8 cellular contexts compared by ENCODE assay signal in the genomic region with DNA sequence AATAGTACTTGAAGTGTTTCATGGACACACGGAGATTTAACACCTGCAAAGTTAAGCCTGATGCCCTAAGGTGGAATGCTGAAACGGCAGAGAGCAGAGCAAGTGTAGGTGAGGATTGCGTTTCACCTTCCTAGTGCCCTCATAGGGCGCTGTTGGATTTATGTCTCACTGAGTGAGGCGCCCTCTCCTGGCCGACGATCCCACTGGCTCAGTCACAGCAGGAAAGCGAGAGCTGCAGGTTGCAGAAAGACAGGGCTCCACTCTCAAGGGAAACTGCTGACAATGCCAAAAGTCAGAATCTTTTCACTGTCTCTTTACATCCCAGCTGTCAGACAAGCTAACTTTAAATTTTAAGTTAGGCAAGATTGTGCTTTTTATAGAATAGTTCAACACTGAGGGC.
DNase-seq lines count a peak whose midpoint lies in the region; ATAC-seq and TF ChIP-seq lines count a peak whose summit lies in the region.
"Not testable (repeated sequence)": the region's sequence is repeated elsewhere in the genome, so short reads cannot be mapped to it uniquely, and the experiment has no call there.

No MANE protein-coding gene starts in this region.

- CTCF ChIA-PET in PC-9 (lab: Charles Lee); activated CD8-positive, alpha-beta T cell treated with anti-CD3 and anti-CD28 coated beads, Interleukin-2, amount 10 ng/mL, durations not matched to agents 7 days and 5 days (lab: Charles Lee): not testable (repeated sequence)

- not testable (repeated sequence) for H3K79me2 ChIP-seq in PC-9 (ENCODE audit: low read depth); osteoblast (ENCODE audit: insufficient read depth, low read length)

- TF ChIP-seq CTCF in PC-9 (conservative IDR thresholded peaks at IDR 0.05) (peak; percentile 55), osteoblast (IDR thresholded peaks at IDR 0.05; ENCODE audit: extremely low read depth, low read depth, low read length) (peak; percentile 35)

- POLR2A ChIA-PET in PC-9 (lab: Charles Lee; ENCODE audit: unreplicated experiment); activated CD8-positive, alpha-beta T cell treated with anti-CD3 and anti-CD28 coated beads, Interleukin-2, amount 10 ng/mL, durations not matched to agents 7 days and 5 days (lab: Charles Lee); activated naive CD8-positive, alpha-beta T cell treated with anti-CD3 and anti-CD28 coated beads, Interleukin-2, amount 10 ng/mL, durations not matched to agents 7 days and 5 days (lab: Charles Lee): not testable (repeated sequence)

- not testable (repeated sequence) for ATAC-seq in CD4-positive, CD25-positive, alpha-beta regulatory T cell (ENCODE audit: low read depth in 2 of 2); activated CD8-positive, alpha-beta T cell treated with anti-CD3 and anti-CD28 coated beads, Interleukin-2, amount 10 ng/mL, durations not matched to agents 7 days and 5 days; activated naive CD8-positive, alpha-beta T cell treated with anti-CD3 and anti-CD28 coated beads, Interleukin-2, amount 10 ng/mL, durations not matched to agents 7 days and 5 days (ENCODE audit: low read depth)

- not testable (repeated sequence) for H3K27ac Mint-ChIP-seq in CD4-positive, CD25-positive, alpha-beta regulatory T cell; activated CD8-positive, alpha-beta T cell treated with anti-CD3 and anti-CD28 coated beads, Interleukin-2, amount 10 ng/mL, durations not matched to agents 7 days and 5 days; activated naive CD8-positive, alpha-beta T cell treated with anti-CD3 and anti-CD28 coated beads, Interleukin-2, amount 10 ng/mL, durations not matched to agents 7 days and 5 days

- H3K4me2 ChIP-seq in PC-9, result not testable (repeated sequence)
- peak overlapping the region; percentile 60 for H3K4me2 ChIP-seq in osteoblast (ENCODE audit: insufficient read depth, low read length)

- not testable (repeated sequence) for H3K4me1 Mint-ChIP-seq in CD4-positive, CD25-positive, alpha-beta regulatory T cell; activated CD8-positive, alpha-beta T cell treated with anti-CD3 and anti-CD28 coated beads, Interleukin-2, amount 10 ng/mL, durations not matched to agents 7 days and 5 days (ENCODE audit: low read depth); activated naive CD8-positive, alpha-beta T cell treated with anti-CD3 and anti-CD28 coated beads, Interleukin-2, amount 10 ng/mL, durations not matched to agents 7 days and 5 days

- H3K27me3 ChIP-seq in CD4-positive, CD25-positive, alpha-beta regulatory T cell (ENCODE audit: control insufficient read depth, insufficient read depth, low read length); PC-9 (ENCODE audit: insufficient read depth, low read depth); osteoblast (ENCODE audit: insufficient read depth, low read length): not testable (repeated sequence)

- peak overlapping the region in 1 of 4 donors; percentile 56 for H3K4me3 Mint-ChIP-seq in CD4-positive, CD25-positive, alpha-beta regulatory T cell
- not testable (repeated sequence) for H3K4me3 Mint-ChIP-seq in activated CD8-positive, alpha-beta T cell treated with anti-CD3 and anti-CD28 coated beads, Interleukin-2, amount 10 ng/mL, durations not matched to agents 7 days and 5 days; activated naive CD8-positive, alpha-beta T cell treated with anti-CD3 and anti-CD28 coated beads, Interleukin-2, amount 10 ng/mL, durations not matched to agents 7 days and 5 days

- H3K36me3 Mint-ChIP-seq in CD4-positive, CD25-positive, alpha-beta regulatory T cell; activated CD8-positive, alpha-beta T cell treated with anti-CD3 and anti-CD28 coated beads, Interleukin-2, amount 10 ng/mL, durations not matched to agents 7 days and 5 days (ENCODE audit: low read depth); activated naive CD8-positive, alpha-beta T cell treated with anti-CD3 and anti-CD28 coated beads, Interleukin-2, amount 10 ng/mL, durations not matched to agents 7 days and 5 days: not testable (repeated sequence)

- not testable (repeated sequence) for H3K4me1 ChIP-seq in CD4-positive, CD25-positive, alpha-beta regulatory T cell (ENCODE audit: control insufficient read depth, insufficient read depth, low read length, poor library complexity, severe bottlenecking); PC-9 (replicated peaks; ENCODE audit: insufficient read depth); osteoblast (ENCODE audit: insufficient read depth, low read length)

- H3F3A ChIP-seq in PC-9 (ENCODE audit: insufficient read depth, low read depth), result not testable (repeated sequence)

- H3K9me3 Mint-ChIP-seq in CD4-positive, CD25-positive, alpha-beta regulatory T cell; activated CD8-positive, alpha-beta T cell treated with anti-CD3 and anti-CD28 coated beads, Interleukin-2, amount 10 ng/mL, durations not matched to agents 7 days and 5 days (ENCODE audit: insufficient read depth); activated naive CD8-positive, alpha-beta T cell treated with anti-CD3 and anti-CD28 coated beads, Interleukin-2, amount 10 ng/mL, durations not matched to agents 7 days and 5 days: not testable (repeated sequence)

- BruUV-seq in PC-9 (replicated peaks; lab: Mats Ljungman, UMichigan), result not testable (repeated sequence)

- not testable (repeated sequence) for H3K4me3 ChIP-seq in CD4-positive, CD25-positive, alpha-beta regulatory T cell (ENCODE audit: low read depth, low read length); Jurkat, Clone E6-1 (ENCODE audit: low read length); PC-9
- H3K4me3 ChIP-seq in osteoblast (ENCODE audit: insufficient read depth, low read length), result peak overlapping the region; percentile 45

- not testable (repeated sequence) for H3K9me2 ChIP-seq in PC-9 (ENCODE audit: insufficient read depth)

- not testable (repeated sequence) for H2AFZ ChIP-seq in PC-9; osteoblast (ENCODE audit: low read length)

- peak in 2 of 3 donors; percentile 13 to 22 for DNase-seq in CD4-positive, CD25-positive, alpha-beta regulatory T cell
- peak; percentile 6 for DNase-seq in Jurkat, Clone E6-1 (ENCODE audit: low read depth, low spot score)
- DNase-seq in PC-9, result peak in 1 of 2 experiments; percentile 29
- DNase-seq in activated CD8-positive, alpha-beta T cell treated with anti-CD3 and anti-CD28 coated beads, Interleukin-2, amount 10 ng/mL, durations not matched to agents 7 days and 5 days, result peak; percentile 48
- peak; percentile 46 for DNase-seq in activated naive CD8-positive, alpha-beta T cell treated with anti-CD3 and anti-CD28 coated beads, Interleukin-2, amount 10 ng/mL, durations not matched to agents 7 days and 5 days
- peak; percentile 2 for DNase-seq in globus pallidus (ENCODE audit: low spot score)
- DNase-seq in osteoblast (ENCODE audit: insufficient read length, low spot score, missing footprints), result not testable (repeated sequence)
- DNase-seq in stimulated activated CD8-positive, alpha-beta memory T cell treated with anti-CD3 and anti-CD28 coated beads, Interleukin-4, amount 100 ng/mL, for 24 hours (ENCODE audit: low read depth), result peak; percentile 9

- not testable (repeated sequence) for H3K27ac ChIP-seq in CD4-positive, CD25-positive, alpha-beta regulatory T cell (ENCODE audit: insufficient read depth, low read length, poor library complexity, severe bottlenecking); PC-9; osteoblast (ENCODE audit: low read depth, low read length)

- not testable (repeated sequence) for H4K20me1 ChIP-seq in PC-9 (ENCODE audit: insufficient read depth); osteoblast (ENCODE audit: insufficient read depth, low read length)

- not testable (repeated sequence) for H3K36me3 ChIP-seq in CD4-positive, CD25-positive, alpha-beta regulatory T cell (ENCODE audit: control insufficient read depth, insufficient read depth, low read length); PC-9 (ENCODE audit: low read depth); osteoblast (ENCODE audit: insufficient read depth, low read length)

- H3K9me3 ChIP-seq in CD4-positive, CD25-positive, alpha-beta regulatory T cell (ENCODE audit: control insufficient read depth in 2 of 2, low read length in 2 of 2); PC-9 (ENCODE audit: insufficient read depth, low read depth); osteoblast (ENCODE audit: low read depth, low read length): not testable (repeated sequence)

- intact Hi-C loops in PC-9 (cut with micrococcal nuclease; ENCODE audit: unreplicated experiment), result not testable (repeated sequence)

- not testable (repeated sequence) for H3K27me3 Mint-ChIP-seq in CD4-positive, CD25-positive, alpha-beta regulatory T cell; activated CD8-positive, alpha-beta T cell treated with anti-CD3 and anti-CD28 coated beads, Interleukin-2, amount 10 ng/mL, durations not matched to agents 7 days and 5 days (ENCODE audit: low read depth); activated naive CD8-positive, alpha-beta T cell treated with anti-CD3 and anti-CD28 coated beads, Interleukin-2, amount 10 ng/mL, durations not matched to agents 7 days and 5 days
